ENCODE assay signal across 1 cellular context in the genomic region with DNA sequence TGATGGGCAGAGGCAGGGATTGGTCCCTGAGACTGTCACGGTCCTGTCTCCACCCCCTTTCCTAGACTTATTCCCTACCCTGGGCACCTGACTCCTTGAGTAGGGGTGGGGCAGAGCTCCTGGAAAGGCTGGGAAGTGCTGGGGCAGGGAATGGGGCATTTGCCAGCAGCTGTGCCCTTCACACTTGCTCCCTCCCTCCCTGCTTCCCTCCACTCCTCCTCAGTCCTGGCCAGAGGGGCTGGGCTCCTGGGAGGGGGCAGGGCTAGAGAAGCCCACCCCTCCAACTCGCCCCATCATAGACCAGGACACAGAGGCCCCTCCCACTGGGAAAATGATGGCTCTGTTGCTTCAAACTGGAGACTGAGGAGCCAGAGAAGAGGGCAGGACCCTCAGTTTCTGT.
TF ChIP-seq lines count a peak whose summit lies in the region.

No MANE protein-coding gene starts in this region.

TF ChIP-seq in GM23338, 12 proteins besides CTCF, POLR2A, EP300 and RAD21 (continued from another document):
- TF ChIP-seq, protein P1, sequence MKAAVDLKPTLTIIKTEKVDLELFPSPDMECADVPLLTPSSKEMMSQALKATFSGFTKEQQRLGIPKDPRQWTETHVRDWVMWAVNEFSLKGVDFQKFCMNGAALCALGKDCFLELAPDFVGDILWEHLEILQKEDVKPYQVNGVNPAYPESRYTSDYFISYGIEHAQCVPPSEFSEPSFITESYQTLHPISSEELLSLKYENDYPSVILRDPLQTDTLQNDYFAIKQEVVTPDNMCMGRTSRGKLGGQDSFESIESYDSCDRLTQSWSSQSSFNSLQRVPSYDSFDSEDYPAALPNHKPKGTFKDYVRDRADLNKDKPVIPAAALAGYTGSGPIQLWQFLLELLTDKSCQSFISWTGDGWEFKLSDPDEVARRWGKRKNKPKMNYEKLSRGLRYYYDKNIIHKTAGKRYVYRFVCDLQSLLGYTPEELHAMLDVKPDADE (IDR thresholded peaks at IDR 0.05), result no peak
- TF ChIP-seq POLR2AphosphoS5 (IDR thresholded peaks at IDR 0.05; ENCODE audit: low read depth), result no peak
